Comparison of ENCODE assay signal across 22 cellular contexts in genomic region chr16:87052506-87052905, GRCh38.
DNase-seq lines count a peak whose midpoint lies in the region; ATAC-seq and TF ChIP-seq lines count a peak whose summit lies in the region.
"Had no signal": no experiment of that assay in that cellular context is flagged by ENCODE, and none has a peak within 500 bp of the region (broad histone marks: within the 10 kb centered on the region; RNA-seq: fewer than 3 reads in every experiment).

No MANE protein-coding gene starts in this region.

- CTCF ChIA-PET in A673 (lab: Charles Lee) = no interaction called here

- H3K4me3 ChIP-seq in GM23338 (no peak overlapping the region), brain microvascular endothelial cell (ENCODE audit: low read depth, low read length) (no peak overlapping the region), osteoblast (ENCODE audit: insufficient read depth, low read length) (no peak overlapping the region), A673 (ENCODE audit: low read depth, low read length, poor library complexity, severe bottlenecking) (no peak overlapping the region)
- H3K4me3 ChIP-seq: Peyer's patch, SK-N-MC had no signal

- H3K4me1 ChIP-seq in GM23338 (ENCODE audit: insufficient read depth) (peaks cover 3% of the 10 kb centered on the region; the same call in 1 of the 2 replicates), osteoblast (ENCODE audit: insufficient read depth, low read length) (peaks cover 5% of the 10 kb centered on the region), A673 (ENCODE audit: insufficient read depth, low read length, poor library complexity, severe bottlenecking) (no peaks in the 10 kb centered on the region)
- H3K4me1 ChIP-seq: Peyer's patch had no signal

- TF ChIP-seq CTCF in GM23338 (conservative IDR thresholded peaks at IDR 0.05; ENCODE audit: low read depth in 2 of 2) = no peak
- no peak for TF ChIP-seq CTCF in brain microvascular endothelial cell (IDR thresholded peaks at IDR 0.05; ENCODE audit: low read depth, low read length, missing control alignments)
- TF ChIP-seq CTCF in osteoblast (IDR thresholded peaks at IDR 0.05; ENCODE audit: extremely low read depth, low read depth, low read length) = no peak
- no peak for TF ChIP-seq CTCF in A673 (conservative IDR thresholded peaks at IDR 0.05; ENCODE audit: low read depth, low read length)

- no peak overlapping the region for H3K27ac ChIP-seq in GM23338 (ENCODE audit: low read depth)
- H3K27ac ChIP-seq in brain microvascular endothelial cell = no peak overlapping the region
- H3K27ac ChIP-seq in osteoblast (ENCODE audit: low read depth, low read length) = no peak overlapping the region
- H3K27ac ChIP-seq in A673 (ENCODE audit: low read depth, low read length, poor library complexity, severe bottlenecking) = no peak overlapping the region
- H3K27ac ChIP-seq: C4-2B, Peyer's patch, SK-N-MC had no signal

- H2AFZ ChIP-seq in GM23338 (peak overlapping the region; percentile 80), osteoblast (ENCODE audit: low read length) (no peak overlapping the region)

- peaks cover 3% of the 10 kb centered on the region; the same call in 1 of the 3 replicates for H3K36me3 Mint-ChIP-seq in GM23338 (ENCODE audit: low read depth)
- H3K36me3 Mint-ChIP-seq: CD8-positive, alpha-beta memory T cell had no signal

- H3K36me3 ChIP-seq in GM23338 (ENCODE audit: insufficient read depth) = no peaks in the 10 kb centered on the region; the same call in 1 of the 2 replicates
- no peaks in the 10 kb centered on the region for H3K36me3 ChIP-seq in brain microvascular endothelial cell (replicated peaks)
- H3K36me3 ChIP-seq in osteoblast (ENCODE audit: insufficient read depth, low read length) = no peaks in the 10 kb centered on the region
- H3K36me3 ChIP-seq in A673 (ENCODE audit: insufficient read depth, low read length, poor library complexity, severe bottlenecking) = no peaks in the 10 kb centered on the region
- H3K36me3 ChIP-seq: Peyer's patch had no signal

- H3K79me2 ChIP-seq in GM23338 (replicated peaks; ENCODE audit: insufficient read depth) = no peaks in the 10 kb centered on the region
- no peaks in the 10 kb centered on the region for H3K79me2 ChIP-seq in osteoblast (ENCODE audit: insufficient read depth, low read length)

- peaks cover 14% of the 10 kb centered on the region for H3K9me3 Mint-ChIP-seq in GM23338

- POLR2A ChIA-PET in A673 (lab: Charles Lee; ENCODE audit: low non-redundant PET) = no interaction called here

- H3K9me3 ChIP-seq in osteoblast (ENCODE audit: low read depth, low read length) (peaks cover 5% of the 10 kb centered on the region), A673 (ENCODE audit: low read depth, low read length, poor library complexity, severe bottlenecking) (no peaks in the 10 kb centered on the region)
- H3K9me3 ChIP-seq: Peyer's patch had no signal

- H3K4me2 ChIP-seq in GM23338 (no peak overlapping the region), osteoblast (ENCODE audit: insufficient read depth, low read length) (no peak overlapping the region)

- H4K20me1 ChIP-seq in GM23338 (replicated peaks; ENCODE audit: insufficient read depth) = no peaks in the 10 kb centered on the region
- no peaks in the 10 kb centered on the region for H4K20me1 ChIP-seq in osteoblast (ENCODE audit: insufficient read depth, low read length)

- no peaks in the 10 kb centered on the region for H3K9me2 ChIP-seq in GM23338 (ENCODE audit: insufficient read depth)

- H3K4me3 Mint-ChIP-seq in GM23338 = no peak overlapping the region
- H3K4me3 Mint-ChIP-seq: CD8-positive, alpha-beta memory T cell had no signal

- H3K27me3 Mint-ChIP-seq in GM23338 (ENCODE audit: insufficient read depth, low read depth, poor library complexity) = peaks cover 4% of the 10 kb centered on the region

- no peaks in the 10 kb centered on the region for H3K27me3 ChIP-seq in GM23338 (ENCODE audit: insufficient read depth)
- H3K27me3 ChIP-seq in brain microvascular endothelial cell (replicated peaks) = no peaks in the 10 kb centered on the region
- H3K27me3 ChIP-seq in osteoblast (ENCODE audit: insufficient read depth, low read length) = peaks cover 3% of the 10 kb centered on the region
- H3K27me3 ChIP-seq in A673 (replicated peaks; ENCODE audit: insufficient read depth, low read depth, low read length, poor library complexity) = no peaks in the 10 kb centered on the region
- H3K27me3 ChIP-seq: Peyer's patch had no signal

- BruUV-seq in A673 (replicated peaks; lab: Mats Ljungman, UMichigan) = no TSS peak

- no peak overlapping the region for H3K27ac Mint-ChIP-seq in GM23338
- H3K27ac Mint-ChIP-seq: CD8-positive, alpha-beta memory T cell had no signal

- in situ Hi-C loops in brain microvascular endothelial cell (cut with HindIII; ENCODE audit: low pct_ligation_motif_present, low sequenced_read_pairs) = no loop called here

- peaks cover 6% of the 10 kb centered on the region for H3K4me1 Mint-ChIP-seq in GM23338
- H3K4me1 Mint-ChIP-seq: CD8-positive, alpha-beta memory T cell had no signal

- DNase-seq in activated effector memory CD4-positive, alpha-beta T cell treated with anti-CD3 and anti-CD28 coated beads, Interleukin-2, amount 50 U/mL, for 16 hours = peak; percentile 38
- no peak for DNase-seq in activated effector memory CD4-positive, alpha-beta T cell treated with Interleukin-2 at 50 U/mL for 16 hours
- DNase-seq in GM23338 (ENCODE audit: low spot score) = no peak
- peak; percentile 22 for DNase-seq in brain microvascular endothelial cell
- peak; percentile 92 for DNase-seq in osteoblast (ENCODE audit: insufficient read length, low spot score, missing footprints)
- no peak for DNase-seq in A673 (ENCODE audit: low spot score)
- no peak for DNase-seq in GM19238 (ENCODE audit: insufficient read length, low spot score)
- DNase-seq: 8988T, Calu3, DMS153, GF-D8, IMR-90, MV-4-11, NCI-H2081 treated with DMSO at 0.1 percent for 48 hours, NCI-H446, NCI-H526, Peyer's patch, SHP77 had no signal

- ATAC-seq in GM23338 (no peak), HG03280 (IDR thresholded peaks at IDR 0.05; ENCODE audit: unreplicated experiment) (no peak)

- H3F3A ChIP-seq in GM23338 (replicated peaks; ENCODE audit: low read depth) = no peaks in the 10 kb centered on the region

- intact Hi-C loops in A673 (cut with micrococcal nuclease; ENCODE audit: unreplicated experiment) = no loop called here

TF ChIP-seq in GM23338, 12 proteins besides CTCF, POLR2A, EP300 and RAD21:
- TF ChIP-seq ZNF331 (CRISPR knock-in tag; IDR thresholded peaks at IDR 0.05; ENCODE audit: low read depth) = no peak

Comparison
In these comparisons a context has a peak if more than half of its experiments do, and no peak if none do; other contexts are left out.
1. DNase-seq: peak in activated effector memory CD4-positive, alpha-beta T cell treated with anti-CD3 and anti-CD28 coated beads, Interleukin-2, amount 50 U/mL, for 16 hours (single experiment), brain microvascular endothelial cell (single experiment) and osteoblast (single experiment); none in activated effector memory CD4-positive, alpha-beta T cell treated with Interleukin-2 at 50 U/mL for 16 hours (single experiment), GM23338 (single experiment), A673 (single experiment) and GM19238 (single experiment).